ENCODE assay signal across 9 cellular contexts in genomic region chr9:127447416-127448111, GRCh38. TPM values are rescaled to one million over a fixed set of nuclear protein-coding genes. Genes with fewer than 3 reads are reported as not detected.
DNase-seq lines count a peak whose midpoint lies in the region; ATAC-seq and TF ChIP-seq lines count a peak whose summit lies in the region.
"Had no signal": no experiment of that assay in that cellular context is flagged by ENCODE, and none has a peak within 500 bp of the region (broad histone marks: within the 10 kb centered on the region; RNA-seq: fewer than 3 reads in every experiment).

No MANE protein-coding gene starts in this region.

- DNase-seq in DMS 273 (lab: John Stamatoyannopoulos, UW; ENCODE audit: unreplicated experiment) (peak; percentile 41), DMS 273 treated with DMSO at 0.1 percent for 48 hours (lab: John Stamatoyannopoulos, UW) (no peak), Karpas-422 (peak; percentile 54), natural killer cell (no peak), esophagus muscularis mucosa (ENCODE audit: extremely low spot score) (no peak), HCEC 1CT (no peak)
- no peak for DNase-seq in activated naive CD4-positive, alpha-beta T cell treated with anti-CD3 and anti-CD28 coated beads, Interleukin-2, amount 50 U/mL, for 72 hours (ENCODE audit: low spot score in 2 of 2)
- DNase-seq: 8988T had no signal

- peaks cover 60 to 83% of the 10 kb centered on the region in 2 donors for H3K36me3 Mint-ChIP-seq in activated naive CD4-positive, alpha-beta T cell treated with anti-CD3 and anti-CD28 coated beads, Interleukin-2, amount 50 U/mL, for 72 hours
- H3K36me3 Mint-ChIP-seq in natural killer cell = no peaks in the 10 kb centered on the region

- H3K9me3 Mint-ChIP-seq in activated naive CD4-positive, alpha-beta T cell treated with anti-CD3 and anti-CD28 coated beads, Interleukin-2, amount 50 U/mL, for 72 hours = peaks cover 0 to 12% of the 10 kb centered on the region in 2 donors
- H3K9me3 Mint-ChIP-seq in natural killer cell = no peaks in the 10 kb centered on the region

- H3K36me3 ChIP-seq in Karpas-422 (ENCODE audit: insufficient read depth, low read length) = peaks cover 50% of the 10 kb centered on the region
- H3K36me3 ChIP-seq in esophagus muscularis mucosa = peaks cover 45 to 74% (median 70%) of the 10 kb centered on the region in 4 donors

- H3K27ac ChIP-seq in Karpas-422 (ENCODE audit: low read length) (no peak overlapping the region), esophagus muscularis mucosa (replicated peaks in 1 of 4) (no peak overlapping the region)

- peaks cover 25% of the 10 kb centered on the region for H3K4me1 ChIP-seq in Karpas-422 (ENCODE audit: low read length)
- peaks cover 31 to 39% (median 38%) of the 10 kb centered on the region in 4 donors for H3K4me1 ChIP-seq in esophagus muscularis mucosa

- WGBS in esophagus muscularis mucosa = 71% methylated on average over 7 of the region's 7 CpGs

- no peak overlapping the region for H3K4me3 ChIP-seq in Karpas-422 (ENCODE audit: low read length)
- no peak overlapping the region for H3K4me3 ChIP-seq in esophagus muscularis mucosa

- no peak for TF ChIP-seq EP300 in esophagus muscularis mucosa (IDR thresholded peaks at IDR 0.05)

- no peak overlapping the region for H3K4me3 Mint-ChIP-seq in natural killer cell

- no peaks in the 10 kb centered on the region for H3K9me2 ChIP-seq in Karpas-422 (replicated peaks; ENCODE audit: insufficient read depth, low read length)

- H3K9ac ChIP-seq in Karpas-422 (ENCODE audit: low read length) = no peak overlapping the region

- H2AFZ ChIP-seq in Karpas-422 (ENCODE audit: low read length) = no peak overlapping the region

- H3K27ac Mint-ChIP-seq in activated naive CD4-positive, alpha-beta T cell treated with anti-CD3 and anti-CD28 coated beads, Interleukin-2, amount 50 U/mL, for 72 hours = peak overlapping the region; percentile 94 to 98
- peak overlapping the region; percentile 85 to 93 for H3K27ac Mint-ChIP-seq in natural killer cell

- no peak overlapping the region for H3K4me2 ChIP-seq in Karpas-422 (ENCODE audit: low read depth, low read length, poor library complexity, severe bottlenecking)

- intact Hi-C loops in natural killer cell (cut with micrococcal nuclease) (no loop called here), esophagus muscularis mucosa (cut with DNase I) (no loop called here)

- peaks cover 48 to 49% of the 10 kb centered on the region in 2 donors for H3K4me1 Mint-ChIP-seq in natural killer cell

- H3K9me3 ChIP-seq in Karpas-422 (ENCODE audit: low read length) (no peaks in the 10 kb centered on the region), esophagus muscularis mucosa (no peaks in the 10 kb centered on the region)

- no peaks in the 10 kb centered on the region for H3K27me3 ChIP-seq in Karpas-422 (ENCODE audit: low read length)
- H3K27me3 ChIP-seq in esophagus muscularis mucosa = no peaks in the 10 kb centered on the region

- peaks cover 31% of the 10 kb centered on the region for H4K20me1 ChIP-seq in Karpas-422 (ENCODE audit: insufficient read depth, low read depth, low read length)

- H3K27me3 Mint-ChIP-seq in natural killer cell (ENCODE audit: low read depth in 2 of 2) = no peaks in the 10 kb centered on the region

- TF ChIP-seq POLR2A in esophagus muscularis mucosa (IDR thresholded peaks at IDR 0.05; ENCODE audit: low read depth) = no peak

- no peak for ATAC-seq in activated naive CD4-positive, alpha-beta T cell treated with anti-CD3 and anti-CD28 coated beads, Interleukin-2, amount 50 U/mL, for 72 hours
- ATAC-seq in natural killer cell (no peak), GM18867 (IDR thresholded peaks at IDR 0.05; ENCODE audit: unreplicated experiment) (no peak)

- peaks cover 36% of the 10 kb centered on the region for H3K79me2 ChIP-seq in Karpas-422 (ENCODE audit: low read length)

- TF ChIP-seq CTCF in natural killer cell (IDR thresholded peaks at IDR 0.05) (no peak), esophagus muscularis mucosa (IDR thresholded peaks at IDR 0.05) (no peak)

RNA-seq across cellular contexts. Expression of gene RPL12, which starts 3.6 kb away (rescaled TPM):
- 2,789 and 3,026 TPM in 2 replicates for total RNA-seq in Karpas-422 (2014; rRNA removed; shearing (Covaris generic); ENCODE audit: low replicate concordance)
- 1,000 to 10,000 TPM; 1,789 to 1,979 TPM for total RNA-seq in activated naive CD4-positive, alpha-beta T cell treated with anti-CD3 and anti-CD28 coated beads, Interleukin-2, amount 50 U/mL, for 72 hours
- 100 to 1,000 TPM; 561 to 770 (median 724) TPM for total RNA-seq in natural killer cell
- 1,000 to 10,000 TPM in 3 of 4 donors, 100 to 1,000 TPM in 1; 880 to 2,334 (median 1,732) TPM for total RNA-seq in esophagus muscularis mucosa

RNA-seq across cellular contexts. Expression of gene LRSAM1, which starts 3.7 kb away (rescaled TPM):
- total RNA-seq in Karpas-422 (2014; rRNA removed; shearing (Covaris generic); ENCODE audit: low replicate concordance) = 14.4 and 15.5 TPM in 2 replicates
- 10 to 100 TPM; 20.1 to 24.4 TPM for total RNA-seq in activated naive CD4-positive, alpha-beta T cell treated with anti-CD3 and anti-CD28 coated beads, Interleukin-2, amount 50 U/mL, for 72 hours
- total RNA-seq in natural killer cell (10 to 100 TPM; 17.4 to 24.6 (median 20.7) TPM), esophagus muscularis mucosa (10 to 100 TPM; 13.6 to 26.2 (median 18.8) TPM)

RNA-seq across cellular contexts. Expression of gene ZNF79, which starts 23.4 kb away (rescaled TPM):
- 8.1 and 10.5 TPM in 2 replicates for total RNA-seq in Karpas-422 (2014; rRNA removed; shearing (Covaris generic); ENCODE audit: low replicate concordance)
- 10 to 100 TPM in 1 of 2 donors, 1 to 10 TPM in 1; 8.3 to 10.3 TPM for total RNA-seq in activated naive CD4-positive, alpha-beta T cell treated with anti-CD3 and anti-CD28 coated beads, Interleukin-2, amount 50 U/mL, for 72 hours
- total RNA-seq in natural killer cell = 10 to 100 TPM; 13.8 to 16.1 (median 14.2) TPM
- 10 to 100 TPM in 3 of 4 donors, 1 to 10 TPM in 1; 8.3 to 12.8 (median 11.2) TPM for total RNA-seq in esophagus muscularis mucosa

RNA-seq across cellular contexts. Expression of gene SLC2A8, which starts 50.6 kb away (rescaled TPM):
- 11.3 and 29.4 TPM in 2 replicates for total RNA-seq in Karpas-422 (2014; rRNA removed; shearing (Covaris generic); ENCODE audit: low replicate concordance)
- total RNA-seq in activated naive CD4-positive, alpha-beta T cell treated with anti-CD3 and anti-CD28 coated beads, Interleukin-2, amount 50 U/mL, for 72 hours = 1 to 10 TPM; 1.4 to 1.7 TPM
- total RNA-seq in natural killer cell (10 to 100 TPM; 21.1 to 30.6 (median 30.0) TPM), esophagus muscularis mucosa (10 to 100 TPM; 27.0 to 34.5 (median 31.7) TPM)

Comparison
In these comparisons a context has a peak if more than half of its experiments do, and no peak if none do; other contexts are left out.
1. DNase-seq: peak in DMS 273 (single experiment) and Karpas-422 (single experiment); none in DMS 273 treated with DMSO at 0.1 percent for 48 hours (single experiment), activated naive CD4-positive, alpha-beta T cell treated with anti-CD3 and anti-CD28 coated beads, Interleukin-2, amount 50 U/mL, for 72 hours (0 of 2), natural killer cell (single experiment), esophagus muscularis mucosa (single experiment) and HCEC 1CT (single experiment).